Comparison of ENCODE assay signal across 8 cellular contexts in genomic region chr1:74504125-74505065, GRCh38. TPM values are rescaled to one million over a fixed set of nuclear protein-coding genes. Genes with fewer than 3 reads are reported as not detected.
DNase-seq lines count a peak whose midpoint lies in the region; ATAC-seq and TF ChIP-seq lines count a peak whose summit lies in the region.

No MANE protein-coding gene starts in this region.

- no peak overlapping the region for H3K27ac ChIP-seq in tibial nerve

- H3K27me3 ChIP-seq in tibial nerve = no peaks in the 10 kb centered on the region

- H3K4me3 ChIP-seq in tibial nerve = no peak overlapping the region

- no peaks in the 10 kb centered on the region for H3K9me3 ChIP-seq in tibial nerve

- no peak for TF ChIP-seq POLR2A in tibial nerve (IDR thresholded peaks at IDR 0.05)

- WGBS in tibial nerve, 2 donors = 52 to 53% methylated on average over 19 of the region's 19 CpGs

- no peak for TF ChIP-seq EP300 in tibial nerve (IDR thresholded peaks at IDR 0.05)

- peak in 3 of 5 experiments; percentile 50 to 66 (median 53) for TF ChIP-seq CTCF in tibial nerve (IDR thresholded peaks at IDR 0.05)

- no peaks in the 10 kb centered on the region for H3K4me1 ChIP-seq in tibial nerve

- ATAC-seq in GM18519 (IDR thresholded peaks at IDR 0.05; ENCODE audit: low FRiP score, unreplicated experiment) (peak; percentile 66), HG02970 (IDR thresholded peaks at IDR 0.05; ENCODE audit: low FRiP score, unreplicated experiment) (peak; percentile 78)

- DNase-seq in AG20443 (ENCODE audit: low spot score) = peak; percentile 52
- DNase-seq in NCI-H1436 treated with DMSO at 0.1 percent for 48 hours (lab: John Stamatoyannopoulos, UW) = peak; percentile 59
- DNase-seq in UCSD-AML1 (lab: John Stamatoyannopoulos, UW; ENCODE audit: unreplicated experiment) = peak; percentile 15
- DNase-seq in dedifferentiated amniotic fluid mesenchymal stem cell (ENCODE audit: extremely low spot score) = peak; percentile 43
- peak; percentile 45 to 50 for DNase-seq in lung microvascular endothelial cell (ENCODE audit: low read depth in 2 of 2)
- peak in 1 of 2 donors; percentile 31 for DNase-seq in tibial nerve (ENCODE audit: low spot score in 2 of 2)

- H3K36me3 ChIP-seq in tibial nerve = no peaks in the 10 kb centered on the region

RNA-seq across cellular contexts. Expression of gene LRRC53, which starts 8.0 kb away (rescaled TPM):
- total RNA-seq in lung microvascular endothelial cell (not detected in 2 replicates), tibial nerve (not detected)
